15 cellular contexts compared by ENCODE assay signal in the genomic region with DNA sequence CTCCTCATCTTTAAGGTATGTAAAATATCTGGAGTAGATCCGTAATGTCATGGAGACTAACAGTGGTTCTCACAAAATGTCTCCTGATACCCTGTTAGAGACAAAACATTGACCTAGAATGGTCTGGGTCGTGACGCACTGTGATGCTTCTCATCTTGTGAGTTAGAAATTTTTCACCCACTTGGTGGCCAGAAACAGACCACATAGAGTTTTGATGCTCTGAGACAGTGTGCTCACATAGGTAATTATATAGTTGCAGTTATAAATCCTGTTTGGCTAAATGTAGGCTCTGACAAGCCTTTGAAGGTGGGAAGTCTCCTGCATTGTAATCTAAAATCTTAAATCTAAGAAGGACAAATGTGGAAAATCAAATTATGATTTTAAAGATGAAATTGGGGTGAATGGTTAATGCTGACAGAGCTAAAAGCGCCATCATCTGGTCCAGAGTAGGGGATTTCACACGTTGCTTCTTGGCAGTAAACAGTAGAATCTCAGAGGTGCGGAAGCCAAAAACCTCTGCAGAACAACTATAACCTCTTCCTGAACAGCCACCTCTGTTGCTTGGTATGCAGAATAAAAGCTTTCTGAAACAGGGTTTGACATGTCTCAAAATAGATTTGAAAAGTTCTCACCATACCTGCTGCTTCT. TPM values are rescaled to one million over a fixed set of nuclear protein-coding genes. Genes with fewer than 3 reads are reported as not detected.
DNase-seq lines count a peak whose midpoint lies in the region; ATAC-seq lines count a peak whose summit lies in the region.
"Had no signal": no experiment of that assay in that cellular context is flagged by ENCODE, and none has a peak within 500 bp of the region (broad histone marks: within the 10 kb centered on the region; RNA-seq: fewer than 3 reads in every experiment).

No MANE protein-coding gene starts in this region.

- DNase-seq in activated naive CD4-positive, alpha-beta T cell treated with Interleukin-2 at 50 U/mL for 16 hours = peak; percentile 18
- no peak for DNase-seq in activated naive CD4-positive, alpha-beta T cell (lab: John Stamatoyannopoulos, UW)
- DNase-seq in activated CD4-positive, alpha-beta T cell treated with anti-CD3 and anti-CD28 coated beads, Interleukin-2, amount 50 U/mL, for 1 hour = peak; percentile 33
- DNase-seq in central memory CD8-positive, alpha-beta T cell (ENCODE audit: low spot score in 2 of 2) = peak in 1 of 2 donors; percentile 54
- peak; percentile 51 for DNase-seq in stimulated activated naive CD8-positive, alpha-beta T cell treated with anti-CD3 and anti-CD28 coated beads, Interleukin-15, Interleukin-2, amounts not matched to agents 100 U/mL and 50 U/mL, for 24 hours
- DNase-seq in occipital lobe (lab: John Stamatoyannopoulos, UW) = no peak
- no peak for DNase-seq in HAP-1 (ENCODE audit: low spot score in 2 of 2)
- no peak for DNase-seq in NCI-H1930 (lab: John Stamatoyannopoulos, UW)
- DNase-seq: brain microvascular endothelial cell, DMS79, Kasumi-1, mesendoderm, NCI-H2029 treated with DMSO at 0.1 percent for 48 hours, pancreas had no signal

- in situ Hi-C loops in HAP-1 (cut with MboI; ENCODE audit: low sequenced_read_pairs) = loop anchor here (25.0 kb wide), 1 partner anchor 296 kb away; no protein-coding TSS in a partner anchor

- peaks cover 47% of the 10 kb centered on the region for H3K4me1 Mint-ChIP-seq in central memory CD8-positive, alpha-beta T cell
- H3K4me1 Mint-ChIP-seq: stimulated activated memory B cell treated with anti-CD40 and anti-IgM and Interleukin-4, amounts not matched to agents 10 μg/mL and 1 μg/mL and 100 μg/mL, for 72 hours had no signal

- no peak overlapping the region for H3K4me3 ChIP-seq in HAP-1
- H3K4me3 ChIP-seq: pancreas had no signal

- peaks cover 8% of the 10 kb centered on the region for H3K36me3 Mint-ChIP-seq in central memory CD8-positive, alpha-beta T cell (ENCODE audit: insufficient read depth)

- no peaks in the 10 kb centered on the region for H3K9me3 ChIP-seq in HAP-1
- H3K9me3 ChIP-seq: pancreas had no signal

- no peaks in the 10 kb centered on the region for H3K9me3 Mint-ChIP-seq in central memory CD8-positive, alpha-beta T cell
- H3K9me3 Mint-ChIP-seq: stimulated activated memory B cell treated with anti-CD40 and anti-IgM and Interleukin-4, amounts not matched to agents 10 μg/mL and 1 μg/mL and 100 μg/mL, for 72 hours had no signal

- no peaks in the 10 kb centered on the region for H3K4me1 ChIP-seq in HAP-1
- H3K4me1 ChIP-seq: pancreas had no signal

- no peaks in the 10 kb centered on the region for H3K27me3 Mint-ChIP-seq in central memory CD8-positive, alpha-beta T cell
- H3K27me3 Mint-ChIP-seq: stimulated activated memory B cell treated with anti-CD40 and anti-IgM and Interleukin-4, amounts not matched to agents 10 μg/mL and 1 μg/mL and 100 μg/mL, for 72 hours had no signal

- peak; percentile 92 for ATAC-seq in central memory CD8-positive, alpha-beta T cell (replicated peaks; ENCODE audit: extremely low read depth, poor library complexity, severe bottlenecking)
- ATAC-seq in stimulated activated naive CD8-positive, alpha-beta T cell treated with anti-CD3 and anti-CD28 coated beads, Interleukin-15, Interleukin-2, amounts not matched to agents 100 U/mL and 50 U/mL, for 24 hours = peak; percentile 92
- ATAC-seq: stimulated activated memory B cell treated with anti-CD40 and anti-IgM and Interleukin-4, amounts not matched to agents 10 μg/mL and 1 μg/mL and 100 μg/mL, for 72 hours had no signal

- peak overlapping the region; percentile 93 for H3K27ac Mint-ChIP-seq in central memory CD8-positive, alpha-beta T cell (ENCODE audit: low read depth)
- H3K27ac Mint-ChIP-seq: stimulated activated memory B cell treated with anti-CD40 and anti-IgM and Interleukin-4, amounts not matched to agents 10 μg/mL and 1 μg/mL and 100 μg/mL, for 72 hours had no signal

- no peaks in the 10 kb centered on the region for H3K27me3 ChIP-seq in HAP-1 (ENCODE audit: low read depth)
- H3K27me3 ChIP-seq: brain microvascular endothelial cell, pancreas had no signal

- peak overlapping the region; percentile 47 for H3K4me3 Mint-ChIP-seq in central memory CD8-positive, alpha-beta T cell
- H3K4me3 Mint-ChIP-seq: stimulated activated memory B cell treated with anti-CD40 and anti-IgM and Interleukin-4, amounts not matched to agents 10 μg/mL and 1 μg/mL and 100 μg/mL, for 72 hours had no signal

- peaks cover 3% of the 10 kb centered on the region for H3K36me3 ChIP-seq in HAP-1 (replicated peaks)
- H3K36me3 ChIP-seq: pancreas had no signal

RNA-seq across cellular contexts. Expression of gene RPAP2, which starts 17.0 kb away (rescaled TPM):
- total RNA-seq in occipital lobe = 41.5 TPM

RNA-seq across cellular contexts. Expression of gene GLMN, which starts 17.1 kb away (rescaled TPM):
- total RNA-seq in occipital lobe = 42.6 TPM

Comparison
In these comparisons a context has a peak if more than half of its experiments do, and no peak if none do; other contexts are left out.
1. DNase-seq: peak in activated naive CD4-positive, alpha-beta T cell treated with Interleukin-2 at 50 U/mL for 16 hours (single experiment), activated CD4-positive, alpha-beta T cell treated with anti-CD3 and anti-CD28 coated beads, Interleukin-2, amount 50 U/mL, for 1 hour (single experiment) and stimulated activated naive CD8-positive, alpha-beta T cell treated with anti-CD3 and anti-CD28 coated beads, Interleukin-15, Interleukin-2, amounts not matched to agents 100 U/mL and 50 U/mL, for 24 hours (single experiment); none in activated naive CD4-positive, alpha-beta T cell (0 of 4), occipital lobe (single experiment), HAP-1 (0 of 2) and NCI-H1930 (0 of 2).